In the genomic region with DNA sequence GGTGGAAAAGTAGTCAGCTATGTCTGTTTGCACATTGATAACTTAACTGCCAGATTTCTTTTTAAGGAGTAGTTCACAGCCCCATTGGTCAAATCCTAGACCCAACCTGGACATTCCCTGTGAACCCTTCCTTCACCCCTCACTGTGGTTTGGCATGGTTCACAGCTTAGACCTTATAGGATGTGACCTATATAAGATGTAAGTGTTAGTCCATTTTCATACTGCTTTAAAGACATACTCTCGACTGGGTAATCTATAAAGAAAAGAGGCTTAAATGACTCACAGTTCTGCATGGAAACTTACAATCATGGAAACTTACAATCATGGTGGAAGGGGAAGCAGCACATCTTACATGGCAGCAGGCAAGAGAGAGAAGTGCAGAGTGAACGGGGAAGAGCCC, we compare ENCODE assay signal across 27 cellular contexts.
"Had no signal": no experiment of that assay in that cellular context is flagged by ENCODE, and none has a peak within 500 bp of the region (broad histone marks: within the 10 kb centered on the region; RNA-seq: fewer than 3 reads in every experiment).

No MANE protein-coding gene starts in this region.

- H3K4me3 Mint-ChIP-seq: immature natural killer cell; mesothelial cell of epicardium; naive B cell; natural killer cell; nephron progenitor cell; neural progenitor cell; stimulated activated naive B cell treated with anti-CD40 and anti-IgM and Interleukin-4, amounts not matched to agents 10 μg/mL and 1 μg/mL and 100 μg/mL, for 72 hours had no signal

- H3K4me1 Mint-ChIP-seq: naive B cell; stimulated activated naive B cell treated with anti-CD40 and anti-IgM and Interleukin-4, amounts not matched to agents 10 μg/mL and 1 μg/mL and 100 μg/mL, for 72 hours had no signal

- DNase-seq: hypothalamus; immature natural killer cell; kidney; left colon; left lung; lower lobe of right lung; mammary epithelial cell; mesendoderm; naive B cell; natural killer cell; nephron progenitor cell; ovary; right lobe of liver; stimulated activated CD4-positive, alpha-beta T cell treated with anti-CD3 and anti-CD28 coated beads, Interleukin-1b, Interleukin-23, amount 100 ng/mL, for 48 hours; stimulated activated CD4-positive, alpha-beta T cell treated with anti-CD3 and anti-CD28 coated beads, Interleukin-2, amount 100 ng/mL, for 48 hours; stimulated activated CD4-positive, alpha-beta T cell treated with anti-CD3 and anti-CD28 coated beads, Interleukin-4, amount 100 ng/mL, for 4 hours; stimulated activated CD8-positive, alpha-beta memory T cell treated with anti-CD3 and anti-CD28 coated beads, Interleukin-4, amount 100 ng/mL, for 48 hours; stimulated activated naive B cell treated with anti-CD40 and anti-IgM and Interleukin-4, amounts not matched to agents 10 μg/mL and 1 μg/mL and 100 μg/mL, for 72 hours; stimulated activated naive CD8-positive, alpha-beta T cell treated with anti-CD3 and anti-CD28 coated beads, Interleukin-15, Interleukin-2, amounts not matched to agents 100 U/mL and 50 U/mL, for 24 hours; stomach; testis; thyroid gland; transverse colon; upper lobe of left lung had no signal

- H3K36me3 Mint-ChIP-seq: mesothelial cell of epicardium; naive B cell; natural killer cell; neural progenitor cell; stimulated activated naive B cell treated with anti-CD40 and anti-IgM and Interleukin-4, amounts not matched to agents 10 μg/mL and 1 μg/mL and 100 μg/mL, for 72 hours had no signal

- ATAC-seq: left colon; left lung; lower lobe of right lung; natural killer cell; right lobe of liver; stimulated activated naive CD8-positive, alpha-beta T cell treated with anti-CD3 and anti-CD28 coated beads, Interleukin-15, Interleukin-2, amounts not matched to agents 100 U/mL and 50 U/mL, for 24 hours had no signal

- H3K9me3 Mint-ChIP-seq: nephron progenitor cell, neural progenitor cell had no signal

- H3K27me3 Mint-ChIP-seq: naive B cell, progenitor cell of endocrine pancreas had no signal

- H3K27ac Mint-ChIP-seq: immature natural killer cell; naive B cell; natural killer cell; progenitor cell of endocrine pancreas; stimulated activated naive B cell treated with anti-CD40 and anti-IgM and Interleukin-4, amounts not matched to agents 10 μg/mL and 1 μg/mL and 100 μg/mL, for 72 hours had no signal
